ENCODE assay signal across 8 cellular contexts in genomic region chr13:44435142-44435982, GRCh38.
DNase-seq lines count a peak whose midpoint lies in the region; ATAC-seq lines count a peak whose summit lies in the region.

No MANE protein-coding gene starts in this region.

- intact Hi-C loops in head of caudate nucleus (cut with DNase I) = loop anchor here (2.0 to 10.0 kb wide), 5 partner anchors 61 to 528 kb away; no protein-coding TSS in a partner anchor

- H3K4me3 Mint-ChIP-seq in activated naive CD8-positive, alpha-beta T cell treated with anti-CD3 and anti-CD28 coated beads, Interleukin-2, amount 50 U/mL, for 24 hours = peak overlapping the region; percentile 77

- peak; percentile 94 for DNase-seq in Daoy (ENCODE audit: low read depth)
- peak; percentile 74 for DNase-seq in NCI-H1436 treated with DMSO at 0.1 percent for 48 hours (lab: John Stamatoyannopoulos, UW)
- peak; percentile 99 for DNase-seq in SW480 (ENCODE audit: low spot score)
- DNase-seq in activated naive CD8-positive, alpha-beta T cell treated with anti-CD3 and anti-CD28 coated beads, Interleukin-2, amount 50 U/mL, for 24 hours = peak; percentile 87
- peak; percentile 85 to 98 (median 93) for DNase-seq in head of caudate nucleus
- DNase-seq in occipital lobe (lab: John Stamatoyannopoulos, UW) = peak; percentile 89
- DNase-seq in superior temporal gyrus (ENCODE audit: extremely low spot score) = peak; percentile 93

- H3K9me3 Mint-ChIP-seq in activated naive CD8-positive, alpha-beta T cell treated with anti-CD3 and anti-CD28 coated beads, Interleukin-2, amount 50 U/mL, for 24 hours = no peaks in the 10 kb centered on the region

- ATAC-seq in HG02571 (IDR thresholded peaks at IDR 0.05; ENCODE audit: unreplicated experiment) = peak; percentile 60
- ATAC-seq in activated naive CD8-positive, alpha-beta T cell treated with anti-CD3 and anti-CD28 coated beads, Interleukin-2, amount 50 U/mL, for 24 hours = peak; percentile 87

- peaks cover 2% of the 10 kb centered on the region for H3K36me3 Mint-ChIP-seq in activated naive CD8-positive, alpha-beta T cell treated with anti-CD3 and anti-CD28 coated beads, Interleukin-2, amount 50 U/mL, for 24 hours (ENCODE audit: low read depth)

- peaks cover 12% of the 10 kb centered on the region for H3K27me3 Mint-ChIP-seq in activated naive CD8-positive, alpha-beta T cell treated with anti-CD3 and anti-CD28 coated beads, Interleukin-2, amount 50 U/mL, for 24 hours

- H3K27ac Mint-ChIP-seq in activated naive CD8-positive, alpha-beta T cell treated with anti-CD3 and anti-CD28 coated beads, Interleukin-2, amount 50 U/mL, for 24 hours = peak overlapping the region; percentile 70

- peaks cover 17% of the 10 kb centered on the region for H3K4me1 Mint-ChIP-seq in activated naive CD8-positive, alpha-beta T cell treated with anti-CD3 and anti-CD28 coated beads, Interleukin-2, amount 50 U/mL, for 24 hours

Comparison
In these comparisons a context has a peak if more than half of its experiments do, and no peak if none do; other contexts are left out.
1. Peak in every context shown above with its lines: DNase-seq and ATAC-seq.